8 cellular contexts compared by ENCODE assay signal in genomic region chrX:41265615-41266014, GRCh38.
DNase-seq lines count a peak whose midpoint lies in the region; ATAC-seq and FAIRE-seq lines count a peak whose summit lies in the region.

No MANE protein-coding gene starts in this region.

- DNase-seq in HT1080 (ENCODE audit: low read depth): peak; percentile 50
- DNase-seq in activated CD8-positive, alpha-beta memory T cell treated with anti-CD3 and anti-CD28 coated beads, Interleukin-2, amount 50 U/mL, for 24 hours (ENCODE audit: extremely low read depth): peak; percentile 25
- DNase-seq in foreskin melanocyte: peak; percentile 37
- DNase-seq in stimulated activated CD8-positive, alpha-beta memory T cell treated with anti-CD3 and anti-CD28 coated beads, Interleukin-12 subunit alpha, Interleukin-12 subunit beta, amount 100 ng/mL, for 4 hours (ENCODE audit: low read depth): peak; percentile 15
- no peak for DNase-seq in NCI-H748 treated with DMSO at 0.1 percent for 48 hours (lab: John Stamatoyannopoulos, UW)
- DNase-seq in frontal cortex (ENCODE audit: low spot score in 2 of 2): no peak

- FAIRE-seq in frontal cortex (lab: Jason Lieb, UNC): no peak

- ATAC-seq in GM18520 (IDR thresholded peaks at IDR 0.05; ENCODE audit: unreplicated experiment): no peak
- ATAC-seq in HG03135 (IDR thresholded peaks at IDR 0.05; ENCODE audit: unreplicated experiment): no peak

Comparison
In these comparisons a context has a peak if more than half of its experiments do, and no peak if none do; other contexts are left out.
1. DNase-seq: peak in HT1080 (single experiment), activated CD8-positive, alpha-beta memory T cell treated with anti-CD3 and anti-CD28 coated beads, Interleukin-2, amount 50 U/mL, for 24 hours (single experiment), foreskin melanocyte (single experiment) and stimulated activated CD8-positive, alpha-beta memory T cell treated with anti-CD3 and anti-CD28 coated beads, Interleukin-12 subunit alpha, Interleukin-12 subunit beta, amount 100 ng/mL, for 4 hours (single experiment); none in NCI-H748 treated with DMSO at 0.1 percent for 48 hours (single experiment) and frontal cortex (0 of 2).